18 cellular contexts compared by ENCODE assay signal in genomic region chr18:50053142-50053541, GRCh38.
DNase-seq lines count a peak whose midpoint lies in the region; ATAC-seq and TF ChIP-seq lines count a peak whose summit lies in the region.
"Had no signal": no experiment of that assay in that cellular context is flagged by ENCODE, and none has a peak within 500 bp of the region (broad histone marks: within the 10 kb centered on the region; RNA-seq: fewer than 3 reads in every experiment).

No MANE protein-coding gene starts in this region.

- no peak overlapping the region for H3K27ac ChIP-seq in breast epithelium
- H3K27ac ChIP-seq: 22Rv1; BLaER1 treated with 17β-estradiol and CSF1 and Interleukin-3, amounts not matched to agents 10 nM and 100 nM had no signal

- ATAC-seq in GM18517 (IDR thresholded peaks at IDR 0.05; ENCODE audit: unreplicated experiment) (no peak), GM21825 (IDR thresholded peaks at IDR 0.05; ENCODE audit: unreplicated experiment) (no peak)
- ATAC-seq: GM12878 had no signal

- H3K4me1 ChIP-seq in breast epithelium = no peaks in the 10 kb centered on the region
- H3K4me1 ChIP-seq: BE2C, HAP-1 had no signal

- no peak overlapping the region for H3K4me3 ChIP-seq in breast epithelium
- H3K4me3 ChIP-seq: BLaER1 treated with 17β-estradiol and CSF1 and Interleukin-3, amounts not matched to agents 10 nM and 100 nM; GM12878; HAP-1 had no signal

- DNase-seq in DMS 273 (lab: John Stamatoyannopoulos, UW; ENCODE audit: unreplicated experiment) = peak; percentile 49
- DNase-seq in DMS 273 treated with DMSO at 0.1 percent for 48 hours (lab: John Stamatoyannopoulos, UW) = no peak
- peak; percentile 62 for DNase-seq in NCI-H1694 treated with DMSO at 0.1 percent for 48 hours (lab: John Stamatoyannopoulos, UW)
- DNase-seq in occipital lobe (lab: John Stamatoyannopoulos, UW) = peak; percentile 8
- DNase-seq in breast epithelium (ENCODE audit: low spot score in 2 of 2) = no peak
- DNase-seq: BE2C; CD4-positive, alpha-beta T cell; CD8-positive, alpha-beta memory T cell; DMS153; DND-41; GOT3; HFFc6 had no signal

- no peaks in the 10 kb centered on the region for H3K9me3 ChIP-seq in breast epithelium
- H3K9me3 ChIP-seq: BE2C, HAP-1 had no signal

- TF ChIP-seq POLR2A in breast epithelium (IDR thresholded peaks at IDR 0.05) = no peak

- intact Hi-C loops in breast epithelium (cut with DNase I; ENCODE audit: low total_unique reads) = no loop called here

- no peaks in the 10 kb centered on the region for H3K27me3 ChIP-seq in breast epithelium
- H3K27me3 ChIP-seq: BE2C; BLaER1 treated with 17β-estradiol and CSF1 and Interleukin-3, amounts not matched to agents 10 nM and 100 nM had no signal

- H3K36me3 ChIP-seq in breast epithelium = no peaks in the 10 kb centered on the region
- H3K36me3 ChIP-seq: BE2C; BLaER1 treated with 17β-estradiol and CSF1 and Interleukin-3, amounts not matched to agents 10 nM and 100 nM; HAP-1 had no signal

- no peak for TF ChIP-seq CTCF in breast epithelium (IDR thresholded peaks at IDR 0.05)

Comparison
In these comparisons a context has a peak if more than half of its experiments do, and no peak if none do; other contexts are left out.
1. DNase-seq: peak in DMS 273 (single experiment), NCI-H1694 treated with DMSO at 0.1 percent for 48 hours (single experiment) and occipital lobe (single experiment); none in DMS 273 treated with DMSO at 0.1 percent for 48 hours (single experiment) and breast epithelium (0 of 2).